Comparison of ENCODE assay signal across 16 cellular contexts in the genomic region with DNA sequence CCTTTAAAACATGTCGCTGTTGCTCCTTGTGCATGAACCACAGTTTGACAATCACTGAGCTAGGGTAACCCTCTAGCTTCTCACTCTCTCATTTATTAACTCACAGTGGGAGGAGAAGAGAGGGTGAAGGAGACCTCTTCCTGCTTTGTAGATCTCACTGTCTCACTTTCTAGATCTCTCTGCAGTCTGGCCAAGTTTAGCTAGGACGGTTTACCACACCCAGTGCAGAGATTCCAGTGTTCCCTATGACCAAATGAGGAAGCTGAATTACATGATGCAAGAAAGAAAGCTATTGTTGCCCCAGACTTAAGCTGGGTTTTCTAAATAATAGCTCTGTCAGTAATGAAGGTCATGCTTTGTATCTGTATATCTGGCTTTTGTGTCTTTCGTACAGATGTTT.
DNase-seq lines count a peak whose midpoint lies in the region; ATAC-seq and TF ChIP-seq lines count a peak whose summit lies in the region.
"Had no signal": no experiment of that assay in that cellular context is flagged by ENCODE, and none has a peak within 500 bp of the region (broad histone marks: within the 10 kb centered on the region; RNA-seq: fewer than 3 reads in every experiment).

No MANE protein-coding gene starts in this region.

- H3K27me3 ChIP-seq in lung (ENCODE audit: control insufficient read depth, insufficient read depth) (no peaks in the 10 kb centered on the region), BE2C (no peaks in the 10 kb centered on the region)
- H3K27me3 ChIP-seq: colonic mucosa had no signal

- no peak overlapping the region for H3K4me3 Mint-ChIP-seq in WTC11
- no peak overlapping the region for H3K4me3 Mint-ChIP-seq in activated T-cell treated with anti-CD3 and anti-CD28 coated beads, Interleukin-2, amount 50 U/mL, for 24 hours
- H3K4me3 Mint-ChIP-seq: activated B cell treated with CpG ODN at 0.5 μM for 24 hours; activated T-helper 1 cell treated with anti-CD3 and anti-CD28 coated beads, Interleukin-12 subunit alpha, Interleukin-12 subunit beta, Interleukin-2, Interleukin-4 antibody, amounts not matched to agents 30 ng/mL and 10 ng/mL and 1 ng/mL, durations not matched to agents 14 hours and 24 hours and 36 hours; stimulated activated naive B cell treated with anti-CD40 and anti-IgM and Interleukin-4, amounts not matched to agents 10 μg/mL and 1 μg/mL and 100 μg/mL, for 72 hours had no signal

- H3K4me1 ChIP-seq in lung (ENCODE audit: control insufficient read depth in 2 of 2, insufficient read depth in 2 of 2, low read length in 2 of 2), result no peaks in the 10 kb centered on the region
- no peaks in the 10 kb centered on the region for H3K4me1 ChIP-seq in BE2C
- H3K4me1 ChIP-seq: colonic mucosa had no signal

- H3K36me3 Mint-ChIP-seq in WTC11, result no peaks in the 10 kb centered on the region
- H3K36me3 Mint-ChIP-seq in activated T-cell treated with anti-CD3 and anti-CD28 coated beads, Interleukin-2, amount 50 U/mL, for 24 hours (ENCODE audit: low read depth), result no peaks in the 10 kb centered on the region
- H3K36me3 Mint-ChIP-seq: stimulated activated naive B cell treated with anti-CD40 and anti-IgM and Interleukin-4, amounts not matched to agents 10 μg/mL and 1 μg/mL and 100 μg/mL, for 72 hours had no signal

- H3K9me3 ChIP-seq in lung (ENCODE audit: control insufficient read depth in 2 of 2, insufficient read depth in 1 of 2, low read length in 1 of 2) (peaks cover 0 to 1% of the 10 kb centered on the region in 2 donors), BE2C (no peaks in the 10 kb centered on the region)
- H3K9me3 ChIP-seq: colonic mucosa had no signal

- DNase-seq in WTC11 (ENCODE audit: low spot score) (no peak), lung (ENCODE audit: low spot score) (no peak), BE2C (no peak), NCI-H1105 (lab: John Stamatoyannopoulos, UW) (no peak)
- no peak for DNase-seq in activated T-cell treated with anti-CD3 and anti-CD28 coated beads, Interleukin-2, amount 50 U/mL, for 24 hours
- no peak for DNase-seq in stimulated activated CD4-positive, alpha-beta T cell treated with anti-CD3 and anti-CD28 coated beads, Interleukin-4, amount 100 ng/mL, for 4 hours
- DNase-seq: activated B cell treated with CpG ODN at 0.5 μM for 24 hours; colonic mucosa; COR-L47; HCEC 1CT; NCI-H1694; PC-9; stimulated activated naive B cell treated with anti-CD40 and anti-IgM and Interleukin-4, amounts not matched to agents 10 μg/mL and 1 μg/mL and 100 μg/mL, for 72 hours had no signal

- H3K4me3 ChIP-seq in lung (no peak overlapping the region), BE2C (ENCODE audit: low read depth, low read length) (no peak overlapping the region)
- H3K4me3 ChIP-seq: colonic mucosa, PC-9 had no signal

- POLR2A ChIA-PET in WTC11 (lab: Charles Lee), result no interaction called here

- H3K4me1 Mint-ChIP-seq in WTC11, result peaks cover 24% of the 10 kb centered on the region
- H3K4me1 Mint-ChIP-seq in activated T-cell treated with anti-CD3 and anti-CD28 coated beads, Interleukin-2, amount 50 U/mL, for 24 hours (ENCODE audit: low read depth), result no peaks in the 10 kb centered on the region
- H3K4me1 Mint-ChIP-seq: activated B cell treated with CpG ODN at 0.5 μM for 24 hours; stimulated activated naive B cell treated with anti-CD40 and anti-IgM and Interleukin-4, amounts not matched to agents 10 μg/mL and 1 μg/mL and 100 μg/mL, for 72 hours had no signal

- TF ChIP-seq CTCF in WTC11 (IDR thresholded peaks at IDR 0.05) (no peak), lung (IDR thresholded peaks at IDR 0.05; ENCODE audit: control extremely low read depth, extremely low read depth) (no peak), BE2C (IDR thresholded peaks at IDR 0.05; ENCODE audit: low read depth, low read length) (no peak)

- peak overlapping the region; percentile 30; the same call in 1 of the 2 replicates for H3K27ac Mint-ChIP-seq in WTC11
- no peak overlapping the region for H3K27ac Mint-ChIP-seq in activated T-cell treated with anti-CD3 and anti-CD28 coated beads, Interleukin-2, amount 50 U/mL, for 24 hours
- H3K27ac Mint-ChIP-seq: activated B cell treated with CpG ODN at 0.5 μM for 24 hours; activated T-helper 1 cell treated with anti-CD3 and anti-CD28 coated beads, Interleukin-12 subunit alpha, Interleukin-12 subunit beta, Interleukin-2, Interleukin-4 antibody, amounts not matched to agents 30 ng/mL and 10 ng/mL and 1 ng/mL, durations not matched to agents 14 hours and 24 hours and 36 hours; stimulated activated naive B cell treated with anti-CD40 and anti-IgM and Interleukin-4, amounts not matched to agents 10 μg/mL and 1 μg/mL and 100 μg/mL, for 72 hours had no signal

- ATAC-seq in GM18520 (IDR thresholded peaks at IDR 0.05; ENCODE audit: unreplicated experiment) (peak; percentile 70), HG03175 (IDR thresholded peaks at IDR 0.05; ENCODE audit: unreplicated experiment) (peak; percentile 63), WTC11 (no peak), lung (ENCODE audit: insufficient read depth, low FRiP score) (peak; percentile 53)
- ATAC-seq: stimulated activated naive B cell treated with anti-CD40 and anti-IgM and Interleukin-4, amounts not matched to agents 10 μg/mL and 1 μg/mL and 100 μg/mL, for 72 hours had no signal

- H3K27me3 Mint-ChIP-seq in WTC11 (ENCODE audit: low read depth), result no peaks in the 10 kb centered on the region
- H3K27me3 Mint-ChIP-seq in activated T-cell treated with anti-CD3 and anti-CD28 coated beads, Interleukin-2, amount 50 U/mL, for 24 hours, result no peaks in the 10 kb centered on the region
- H3K27me3 Mint-ChIP-seq: activated B cell treated with CpG ODN at 0.5 μM for 24 hours; stimulated activated naive B cell treated with anti-CD40 and anti-IgM and Interleukin-4, amounts not matched to agents 10 μg/mL and 1 μg/mL and 100 μg/mL, for 72 hours had no signal

- WGBS in lung, 2 donors, result 70 to 72% methylated on average over 3 of the region's 3 CpGs

- peaks cover under 1% of the 10 kb centered on the region; the same call in 1 of the 2 replicates for H3K9me3 Mint-ChIP-seq in WTC11
- H3K9me3 Mint-ChIP-seq in activated T-cell treated with anti-CD3 and anti-CD28 coated beads, Interleukin-2, amount 50 U/mL, for 24 hours, result peaks cover 9% of the 10 kb centered on the region

- H3K36me3 ChIP-seq in lung (ENCODE audit: control insufficient read depth in 2 of 2, insufficient read depth in 2 of 2, low read length in 2 of 2) (no peaks in the 10 kb centered on the region), BE2C (no peaks in the 10 kb centered on the region)
- H3K36me3 ChIP-seq: colonic mucosa had no signal

- H3K27ac ChIP-seq in lung (ENCODE audit: low read depth in 1 of 2, low read length in 1 of 2), result no peak overlapping the region
- H3K27ac ChIP-seq: colonic mucosa, PC-9 had no signal

- CTCF ChIA-PET in WTC11 (lab: Charles Lee), result no interaction called here

TF ChIP-seq in WTC11, 78 proteins besides CTCF, POLR2A, EP300 and RAD21:
- TF ChIP-seq, protein P1, sequence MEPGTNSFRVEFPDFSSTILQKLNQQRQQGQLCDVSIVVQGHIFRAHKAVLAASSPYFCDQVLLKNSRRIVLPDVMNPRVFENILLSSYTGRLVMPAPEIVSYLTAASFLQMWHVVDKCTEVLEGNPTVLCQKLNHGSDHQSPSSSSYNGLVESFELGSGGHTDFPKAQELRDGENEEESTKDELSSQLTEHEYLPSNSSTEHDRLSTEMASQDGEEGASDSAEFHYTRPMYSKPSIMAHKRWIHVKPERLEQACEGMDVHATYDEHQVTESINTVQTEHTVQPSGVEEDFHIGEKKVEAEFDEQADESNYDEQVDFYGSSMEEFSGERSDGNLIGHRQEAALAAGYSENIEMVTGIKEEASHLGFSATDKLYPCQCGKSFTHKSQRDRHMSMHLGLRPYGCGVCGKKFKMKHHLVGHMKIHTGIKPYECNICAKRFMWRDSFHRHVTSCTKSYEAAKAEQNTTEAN (CRISPR knock-in tag; IDR thresholded peaks at IDR 0.05), result no peak
- no peak for TF ChIP-seq EMX1 (CRISPR knock-in tag; IDR thresholded peaks at IDR 0.05)
- no peak for TF ChIP-seq SMAD3 (CRISPR knock-in tag; IDR thresholded peaks at IDR 0.05; ENCODE audit: borderline replicate concordance)
